Comparison of ENCODE assay signal across 24 cellular contexts in genomic region chr9:114034663-114035062, GRCh38. TPM values are rescaled to one million over a fixed set of nuclear protein-coding genes. Genes with fewer than 3 reads are reported as not detected.
A peak's percentile ranks its signal among the peaks of the same experiment; 100 is the strongest.
DNase-seq lines count a peak whose midpoint lies in the region; ATAC-seq and TF ChIP-seq lines count a peak whose summit lies in the region.
"Had no signal": no experiment of that assay in that cellular context is flagged by ENCODE, and none has a peak within 500 bp of the region (broad histone marks: within the 10 kb centered on the region; RNA-seq: fewer than 3 reads in every experiment).

No MANE protein-coding gene starts in this region.

- no peak overlapping the region for H3K4me3 ChIP-seq in body of pancreas
- no peak overlapping the region for H3K4me3 ChIP-seq in lower leg skin (ENCODE audit: low read depth, poor library complexity, severe bottlenecking)
- H3K4me3 ChIP-seq in tibial artery, result no peak overlapping the region
- H3K4me3 ChIP-seq: neural progenitor cell, testis had no signal

- no peak overlapping the region for H3K4me3 Mint-ChIP-seq in glutamatergic neuron (ENCODE audit: unreplicated experiment)
- H3K4me3 Mint-ChIP-seq: activated naive CD8-positive, alpha-beta T cell treated with anti-CD3 and anti-CD28 coated beads, Interleukin-2, amount 10 ng/mL, durations not matched to agents 7 days and 5 days; activated T-cell treated with anti-CD3 and anti-CD28 coated beads, Interleukin-2, amount 50 U/mL, for 72 hours; HFFc6; neural progenitor cell had no signal

- H3K36me3 Mint-ChIP-seq in glutamatergic neuron (ENCODE audit: unreplicated experiment), result peaks cover 9% of the 10 kb centered on the region
- H3K36me3 Mint-ChIP-seq: activated naive CD8-positive, alpha-beta T cell treated with anti-CD3 and anti-CD28 coated beads, Interleukin-2, amount 10 ng/mL, durations not matched to agents 7 days and 5 days; CD4-positive, CD25-positive, alpha-beta regulatory T cell had no signal

- TF ChIP-seq CTCF in body of pancreas (IDR thresholded peaks at IDR 0.05) (no peak), lower leg skin (IDR thresholded peaks at IDR 0.05) (no peak), tibial artery (IDR thresholded peaks at IDR 0.05) (no peak), glutamatergic neuron (IDR thresholded peaks at IDR 0.05; ENCODE audit: partially characterized antibody, unreplicated experiment) (no peak)

- H3K36me3 ChIP-seq in body of pancreas (replicated peaks in 1 of 2; ENCODE audit: insufficient read depth in 1 of 2, low read depth in 2 of 2), result peaks cover 6 to 7% of the 10 kb centered on the region in 2 donors
- H3K36me3 ChIP-seq in tibial artery, result peaks cover 38 to 90% (median 43%) of the 10 kb centered on the region in 3 donors
- H3K36me3 ChIP-seq: neural progenitor cell had no signal

- peak; percentile 54 for DNase-seq in activated effector memory CD4-positive, alpha-beta T cell treated with anti-CD3 and anti-CD28 coated beads, Interleukin-2, amount 50 U/mL, for 16 hours
- no peak for DNase-seq in activated effector memory CD4-positive, alpha-beta T cell treated with Interleukin-2 at 50 U/mL for 16 hours
- DNase-seq in body of pancreas, result peak in 3 of 4 donors; percentile 1 to 7 (median 6)
- DNase-seq in lower leg skin (ENCODE audit: low spot score in 2 of 2), result peak; percentile 6 to 76
- DNase-seq in tibial artery, result peak in 1 of 2 donors; percentile 69
- no peak for DNase-seq in middle frontal gyrus (ENCODE audit: extremely low spot score, low spot score)
- no peak for DNase-seq in activated naive CD4-positive, alpha-beta T cell treated with anti-CD3 and anti-CD28 coated beads, Interleukin-2, amount 50 U/mL, for 16 hours
- DNase-seq in glutamatergic neuron, result no peak
- DNase-seq: ACHN; activated naive CD8-positive, alpha-beta T cell treated with anti-CD3 and anti-CD28 coated beads, Interleukin-2, amount 10 ng/mL, durations not matched to agents 7 days and 5 days; activated T-cell treated with anti-CD3 and anti-CD28 coated beads, Interleukin-2, amount 50 U/mL, for 72 hours; CD4-positive, CD25-positive, alpha-beta regulatory T cell; dermis blood vessel endothelial cell; DMS79 treated with DMSO at 0.1 percent for 48 hours; foreskin melanocyte; HFFc6; NCI-H510A treated with DMSO at 0.1 percent for 48 hours; retina; Right ventricle myocardium superior; testis had no signal

- 83 to 91% methylated on average over 3 to 4 of the region's 4 CpGs for WGBS in body of pancreas, 2 donors
- WGBS in lower leg skin, 2 donors, result 72 to 83% methylated on average over 4 of the region's 4 CpGs

- H3K9me3 Mint-ChIP-seq in glutamatergic neuron (ENCODE audit: unreplicated experiment), result peaks cover 17% of the 10 kb centered on the region
- H3K9me3 Mint-ChIP-seq: activated naive CD8-positive, alpha-beta T cell treated with anti-CD3 and anti-CD28 coated beads, Interleukin-2, amount 10 ng/mL, durations not matched to agents 7 days and 5 days; activated T-cell treated with anti-CD3 and anti-CD28 coated beads, Interleukin-2, amount 50 U/mL, for 72 hours; HFFc6; neural progenitor cell had no signal

- H3K4me1 Mint-ChIP-seq in glutamatergic neuron (ENCODE audit: low read depth, unreplicated experiment), result peaks cover 25% of the 10 kb centered on the region
- H3K4me1 Mint-ChIP-seq: activated naive CD8-positive, alpha-beta T cell treated with anti-CD3 and anti-CD28 coated beads, Interleukin-2, amount 10 ng/mL, durations not matched to agents 7 days and 5 days; CD4-positive, CD25-positive, alpha-beta regulatory T cell had no signal

- TF ChIP-seq POLR2A in body of pancreas (IDR thresholded peaks at IDR 0.05) (no peak), lower leg skin (IDR thresholded peaks at IDR 0.05) (no peak)

- H3K4me1 ChIP-seq in body of pancreas, result no peaks in the 10 kb centered on the region
- H3K4me1 ChIP-seq in tibial artery, result peaks cover 0 to 22% (median 4%) of the 10 kb centered on the region in 4 donors
- H3K4me1 ChIP-seq: testis had no signal

- intact Hi-C loops in body of pancreas (cut with DNase I) (loop anchor here (10.0 kb wide), 1 partner anchor 220 kb away; no protein-coding TSS in a partner anchor), lower leg skin (cut with DNase I; ENCODE audit: low total_unique reads) (no loop called here), tibial artery (cut with DNase I; ENCODE audit: low total_unique reads) (loop anchor here (5.0 kb wide), 3 partner anchors 222 to 352 kb away; no protein-coding TSS in a partner anchor)

- peaks cover 14% of the 10 kb centered on the region for H3K27me3 Mint-ChIP-seq in glutamatergic neuron (ENCODE audit: unreplicated experiment)
- H3K27me3 Mint-ChIP-seq: activated naive CD8-positive, alpha-beta T cell treated with anti-CD3 and anti-CD28 coated beads, Interleukin-2, amount 10 ng/mL, durations not matched to agents 7 days and 5 days had no signal

- H3K27me3 ChIP-seq in body of pancreas (no peaks in the 10 kb centered on the region), tibial artery (no peaks in the 10 kb centered on the region)
- H3K27me3 ChIP-seq: neural progenitor cell, testis had no signal

- H3K27ac Mint-ChIP-seq in glutamatergic neuron (ENCODE audit: unreplicated experiment), result no peak overlapping the region
- H3K27ac Mint-ChIP-seq: activated naive CD8-positive, alpha-beta T cell treated with anti-CD3 and anti-CD28 coated beads, Interleukin-2, amount 10 ng/mL, durations not matched to agents 7 days and 5 days; activated T-cell treated with anti-CD3 and anti-CD28 coated beads, Interleukin-2, amount 50 U/mL, for 72 hours; CD4-positive, CD25-positive, alpha-beta regulatory T cell; HFFc6; neural progenitor cell had no signal

- H3K9me3 ChIP-seq in body of pancreas (no peaks in the 10 kb centered on the region), tibial artery (peaks cover 0 to 6% (median 0%) of the 10 kb centered on the region in 3 donors)
- H3K9me3 ChIP-seq: testis had no signal

- H3K27ac ChIP-seq in body of pancreas (no peak overlapping the region), tibial artery (peak overlapping the region; percentile 29 to 32)
- H3K27ac ChIP-seq: neural progenitor cell, testis had no signal

- ATAC-seq in body of pancreas, result no peak
- ATAC-seq: activated T-cell treated with anti-CD3 and anti-CD28 coated beads, Interleukin-2, amount 50 U/mL, for 72 hours had no signal

RNA-seq across cellular contexts. Expression of gene AMBP, which starts 43.4 kb away (rescaled TPM):
- total RNA-seq in body of pancreas (100 to 1,000 TPM in 1 of 2 donors, 10 to 100 TPM in 1; 53.4 to 307 TPM), lower leg skin (not detected), glutamatergic neuron (ENCODE audit: unreplicated experiment) (0.29 TPM)
- total RNA-seq: activated naive CD8-positive, alpha-beta T cell treated with anti-CD3 and anti-CD28 coated beads, Interleukin-2, amount 10 ng/mL, durations not matched to agents 7 days and 5 days; activated T-cell treated with anti-CD3 and anti-CD28 coated beads, Interleukin-2, amount 50 U/mL, for 72 hours; CD4-positive, CD25-positive, alpha-beta regulatory T cell; epithelial cell of proximal tubule; HFFc6; mononuclear cell; T-helper 1 cell treated with Interleukin-12 subunit alpha and Interleukin-12 subunit beta and Interleukin-4 antibody, amounts not matched to agents 30 ng/mL and 1 ng/mL, for 36 hours had no signal

Comparison
In these comparisons a context has a peak if more than half of its experiments do, and no peak if none do; other contexts are left out.
1. DNase-seq: peak in activated effector memory CD4-positive, alpha-beta T cell treated with anti-CD3 and anti-CD28 coated beads, Interleukin-2, amount 50 U/mL, for 16 hours (single experiment), body of pancreas (3 of 4) and lower leg skin (2 of 2); none in activated effector memory CD4-positive, alpha-beta T cell treated with Interleukin-2 at 50 U/mL for 16 hours (single experiment), middle frontal gyrus (single experiment), activated naive CD4-positive, alpha-beta T cell treated with anti-CD3 and anti-CD28 coated beads, Interleukin-2, amount 50 U/mL, for 16 hours (single experiment) and glutamatergic neuron (single experiment).
2. H3K27ac ChIP-seq: peak in tibial artery (2 of 2); none in body of pancreas (0 of 4).
3. RNA of gene AMBP, which starts 43.4 kb away (total RNA-seq): 53.4 to 307 TPM in body of pancreas; 0.29 TPM in glutamatergic neuron (single experiment) and not detected in lower leg skin; every median in the first group is over 10 times any median in the second.